In genomic region chr17:33934696-33935095, GRCh38 we compare ENCODE assay signal across 26 cellular contexts.
"Had no signal": no experiment of that assay in that cellular context is flagged by ENCODE, and none has a peak within 500 bp of the region (broad histone marks: within the 10 kb centered on the region; RNA-seq: fewer than 3 reads in every experiment).

No MANE protein-coding gene starts in this region.

- H3K9me3 ChIP-seq: ovary, psoas muscle, right lobe of liver, sigmoid colon, stomach, thoracic aorta, thyroid gland, tibial nerve, upper lobe of left lung, vagina had no signal

- DNase-seq: naive thymus-derived CD4-positive, alpha-beta T cell; natural killer cell; occipital lobe; ovary; psoas muscle; right cardiac atrium; right lobe of liver; sigmoid colon; small intestine; stimulated activated CD4-positive, alpha-beta T cell treated with anti-CD3 and anti-CD28 coated beads, Interleukin-15, amount 100 ng/mL, for 24 hours; stimulated activated CD4-positive, alpha-beta T cell treated with anti-CD3 and anti-CD28 coated beads, Interleukin-2, amount 100 ng/mL, for 24 hours; stimulated activated CD4-positive, alpha-beta T cell treated with anti-CD3 and anti-CD28 coated beads, Interleukin-2, amount 100 ng/mL, for 48 hours; stimulated activated CD4-positive, alpha-beta T cell treated with anti-CD3 and anti-CD28 coated beads, Interleukin-4, amount 100 ng/mL, for 24 hours; stimulated activated naive CD4-positive, alpha-beta T cell treated with Interleukin-2 at 50 U/mL for 16 hours; stomach; thyroid gland; trophoblast cell; upper lobe of left lung had no signal

- H3K4me3 Mint-ChIP-seq: naive thymus-derived CD4-positive, alpha-beta T cell; natural killer cell; nephron; neural progenitor cell; stimulated activated memory B cell treated with anti-CD40 and anti-IgM and Interleukin-4, amounts not matched to agents 10 μg/mL and 1 μg/mL and 100 μg/mL, for 72 hours; stimulated activated naive CD8-positive, alpha-beta T cell treated with anti-CD3 and anti-CD28 coated beads, Interleukin-15, Interleukin-2, amounts not matched to agents 100 ng/mL and 50 ng/mL, for 24 hours had no signal

- H3K27ac Mint-ChIP-seq: naive thymus-derived CD4-positive, alpha-beta T cell; natural killer cell; nephron; neural progenitor cell; stimulated activated memory B cell treated with anti-CD40 and anti-IgM and Interleukin-4, amounts not matched to agents 10 μg/mL and 1 μg/mL and 100 μg/mL, for 72 hours; stimulated activated naive CD8-positive, alpha-beta T cell treated with anti-CD3 and anti-CD28 coated beads, Interleukin-15, Interleukin-2, amounts not matched to agents 100 ng/mL and 50 ng/mL, for 24 hours had no signal

- H3K9ac ChIP-seq: neural progenitor cell had no signal

- ATAC-seq: naive thymus-derived CD4-positive, alpha-beta T cell; natural killer cell; psoas muscle; right cardiac atrium; right lobe of liver; stimulated activated memory B cell treated with anti-CD40 and anti-IgM and Interleukin-4, amounts not matched to agents 10 μg/mL and 1 μg/mL and 100 μg/mL, for 72 hours had no signal

- H3K36me3 ChIP-seq: neural progenitor cell, ovary, right lobe of liver, sigmoid colon, stomach, thoracic aorta, thyroid gland, tibial nerve, upper lobe of left lung, vagina had no signal

- H3K27me3 ChIP-seq: neural progenitor cell, ovary, right lobe of liver, sigmoid colon, thyroid gland, tibial nerve, upper lobe of left lung, vagina had no signal

- H3K36me3 Mint-ChIP-seq: naive thymus-derived CD4-positive, alpha-beta T cell; natural killer cell; neural progenitor cell; stimulated activated memory B cell treated with anti-CD40 and anti-IgM and Interleukin-4, amounts not matched to agents 10 μg/mL and 1 μg/mL and 100 μg/mL, for 72 hours had no signal

- H3K4me3 ChIP-seq: neural progenitor cell, ovary, psoas muscle, right lobe of liver, sigmoid colon, stomach, thoracic aorta, thyroid gland, tibial nerve, upper lobe of left lung, vagina had no signal

- H3K4me1 Mint-ChIP-seq: naive thymus-derived CD4-positive, alpha-beta T cell; natural killer cell; stimulated activated memory B cell treated with anti-CD40 and anti-IgM and Interleukin-4, amounts not matched to agents 10 μg/mL and 1 μg/mL and 100 μg/mL, for 72 hours had no signal

- H3K27ac ChIP-seq: neural progenitor cell, ovary, psoas muscle, right lobe of liver, sigmoid colon, stomach, thoracic aorta, thyroid gland, tibial nerve, upper lobe of left lung, vagina had no signal

- H3K4me2 ChIP-seq: neural progenitor cell had no signal

- H2AFZ ChIP-seq: neural progenitor cell had no signal

- H3K4me1 ChIP-seq: psoas muscle, right lobe of liver, sigmoid colon, stomach, thyroid gland, tibial nerve, upper lobe of left lung, vagina had no signal

- FAIRE-seq: small intestine, urothelium cell line had no signal

- H3K9me3 Mint-ChIP-seq: natural killer cell; nephron; stimulated activated memory B cell treated with anti-CD40 and anti-IgM and Interleukin-4, amounts not matched to agents 10 μg/mL and 1 μg/mL and 100 μg/mL, for 72 hours; stimulated activated naive CD8-positive, alpha-beta T cell treated with anti-CD3 and anti-CD28 coated beads, Interleukin-15, Interleukin-2, amounts not matched to agents 100 ng/mL and 50 ng/mL, for 24 hours had no signal
